In genomic region chr5:62284946-62285891, GRCh38 we compare ENCODE assay signal across 8 cellular contexts. TPM values are rescaled to one million over a fixed set of nuclear protein-coding genes. Genes with fewer than 3 reads are reported as not detected.
A peak's percentile ranks its signal among the peaks of the same experiment; 100 is the strongest.
DNase-seq lines count a peak whose midpoint lies in the region; ATAC-seq and TF ChIP-seq lines count a peak whose summit lies in the region.

No MANE protein-coding gene starts in this region.

- BruUV-seq in Caco-2 (replicated peaks; lab: Mats Ljungman, UMichigan): no TSS peak

- H3K4me1 Mint-ChIP-seq in activated CD4-positive, alpha-beta T cell treated with anti-CD3 and anti-CD28 coated beads, Interleukin-2, amount 10 ng/mL, durations not matched to agents 24 days and 14 days: peaks cover 69% of the 10 kb centered on the region
- peaks cover 9% of the 10 kb centered on the region for H3K4me1 Mint-ChIP-seq in Caco-2 (ENCODE audit: low read depth, unreplicated experiment)

- DNase-seq in activated CD4-positive, alpha-beta T cell treated with anti-CD3 and anti-CD28 coated beads, Interleukin-2, amount 10 ng/mL, durations not matched to agents 24 days and 14 days: peak; percentile 88
- peak; percentile 31 to 69 (median 38) for DNase-seq in stimulated activated CD4-positive, alpha-beta T cell treated with anti-CD3 and anti-CD28 coated beads, Interleukin-1b, Interleukin-23, amount 100 ng/mL, for 24 hours (ENCODE audit: low read depth in 4 of 4, low spot score in 1 of 4)
- DNase-seq in NCI-H1436 treated with DMSO at 0.1 percent for 48 hours (lab: John Stamatoyannopoulos, UW): no peak
- no peak for DNase-seq in Caco-2
- no peak for DNase-seq in COLO829 (ENCODE audit: low spot score)

- peaks cover 35% of the 10 kb centered on the region for H3K36me3 Mint-ChIP-seq in activated CD4-positive, alpha-beta T cell treated with anti-CD3 and anti-CD28 coated beads, Interleukin-2, amount 10 ng/mL, durations not matched to agents 24 days and 14 days (ENCODE audit: low read depth)
- H3K36me3 Mint-ChIP-seq in Caco-2 (ENCODE audit: insufficient read depth, unreplicated experiment): no peaks in the 10 kb centered on the region

- intact Hi-C loops in activated CD4-positive, alpha-beta T cell treated with anti-CD3 and anti-CD28 coated beads, Interleukin-2, amount 10 ng/mL, durations not matched to agents 24 days and 14 days (cut with micrococcal nuclease): loop anchor here (1.0 to 5.0 kb wide), 9 partner anchors 8 to 119 kb away; no protein-coding TSS in a partner anchor
- intact Hi-C loops in Caco-2 (cut with micrococcal nuclease; ENCODE audit: unreplicated experiment): no loop called here

- CTCF ChIA-PET in Caco-2 (lab: Charles Lee): no interaction called here

- TF ChIP-seq EP300 in gastroesophageal sphincter (IDR thresholded peaks at IDR 0.05): no peak

- H3K9me3 Mint-ChIP-seq in activated CD4-positive, alpha-beta T cell treated with anti-CD3 and anti-CD28 coated beads, Interleukin-2, amount 10 ng/mL, durations not matched to agents 24 days and 14 days: peaks cover 33% of the 10 kb centered on the region
- peaks cover 24% of the 10 kb centered on the region for H3K9me3 Mint-ChIP-seq in Caco-2 (ENCODE audit: unreplicated experiment)

- no peak for TF ChIP-seq POLR2A in gastroesophageal sphincter (IDR thresholded peaks at IDR 0.05)

- peak overlapping the region; percentile 65 for H3K4me3 Mint-ChIP-seq in activated CD4-positive, alpha-beta T cell treated with anti-CD3 and anti-CD28 coated beads, Interleukin-2, amount 10 ng/mL, durations not matched to agents 24 days and 14 days
- H3K4me3 Mint-ChIP-seq in Caco-2 (ENCODE audit: unreplicated experiment): no peak overlapping the region

- H3K9me3 ChIP-seq in gastroesophageal sphincter (no peaks in the 10 kb centered on the region), Caco-2 (peaks cover 5% of the 10 kb centered on the region; the same call in 1 of the 2 replicates)

- H3K27ac ChIP-seq in gastroesophageal sphincter: no peak overlapping the region

- H3K4me1 ChIP-seq in gastroesophageal sphincter (no peaks in the 10 kb centered on the region), Caco-2 (peaks cover 15% of the 10 kb centered on the region)

- H3K4me3 ChIP-seq in gastroesophageal sphincter: no peak overlapping the region
- no peak overlapping the region for H3K4me3 ChIP-seq in Caco-2 (ENCODE audit: low read depth, low read length)

- peak; percentile 72 for ATAC-seq in GM18867 (IDR thresholded peaks at IDR 0.05; ENCODE audit: unreplicated experiment)
- peak; percentile 81 for ATAC-seq in HG02798 (IDR thresholded peaks at IDR 0.05; ENCODE audit: poor library complexity, unreplicated experiment)
- no peak for ATAC-seq in gastroesophageal sphincter

- POLR2A ChIA-PET in Caco-2 (lab: Charles Lee): no interaction called here

- no peaks in the 10 kb centered on the region for H3K27me3 ChIP-seq in gastroesophageal sphincter
- no peaks in the 10 kb centered on the region for H3K27me3 ChIP-seq in Caco-2 (replicated peaks; ENCODE audit: control insufficient read depth, insufficient read depth, low read length)

- H3K27me3 Mint-ChIP-seq in activated CD4-positive, alpha-beta T cell treated with anti-CD3 and anti-CD28 coated beads, Interleukin-2, amount 10 ng/mL, durations not matched to agents 24 days and 14 days: no peaks in the 10 kb centered on the region
- no peaks in the 10 kb centered on the region for H3K27me3 Mint-ChIP-seq in Caco-2 (ENCODE audit: insufficient read depth, unreplicated experiment)

- H3K27ac Mint-ChIP-seq in activated CD4-positive, alpha-beta T cell treated with anti-CD3 and anti-CD28 coated beads, Interleukin-2, amount 10 ng/mL, durations not matched to agents 24 days and 14 days: peak overlapping the region; percentile 98
- H3K27ac Mint-ChIP-seq in Caco-2 (ENCODE audit: unreplicated experiment): no peak overlapping the region

- no peak for TF ChIP-seq CTCF in gastroesophageal sphincter (IDR thresholded peaks at IDR 0.05)
- no peak for TF ChIP-seq CTCF in Caco-2 (IDR thresholded peaks at IDR 0.05; ENCODE audit: insufficient read depth in 1 of 2, low read depth in 1 of 2, low read length in 1 of 2, severe bottlenecking in 1 of 2, unreplicated experiment in 1 of 2)

- WGBS in gastroesophageal sphincter (ENCODE audit: low coverage in 1 of 2), 2 donors: 74 to 91% methylated on average over 3 to 5 of the region's 6 CpGs

- H3K36me3 ChIP-seq in gastroesophageal sphincter: no peaks in the 10 kb centered on the region
- H3K36me3 ChIP-seq in Caco-2 (ENCODE audit: control insufficient read depth, insufficient read depth, low read length): no peaks in the 10 kb centered on the region

RNA-seq across cellular contexts. Expression of gene KIF2A, which starts 20.8 kb away (rescaled TPM):
- 238 and 244 TPM in 2 replicates for total RNA-seq in activated CD4-positive, alpha-beta T cell treated with anti-CD3 and anti-CD28 coated beads, Interleukin-2, amount 10 ng/mL, durations not matched to agents 24 days and 14 days
- total RNA-seq in gastroesophageal sphincter: 10 to 100 TPM; 27.1 to 50.6 (median 33.6) TPM
- total RNA-seq in Caco-2 (2022): 65.6 and 68.0 TPM in 2 replicates

Comparison
In these comparisons a context has a peak if more than half of its experiments do, and no peak if none do; other contexts are left out.
1. DNase-seq: peak in activated CD4-positive, alpha-beta T cell treated with anti-CD3 and anti-CD28 coated beads, Interleukin-2, amount 10 ng/mL, durations not matched to agents 24 days and 14 days (single experiment) and stimulated activated CD4-positive, alpha-beta T cell treated with anti-CD3 and anti-CD28 coated beads, Interleukin-1b, Interleukin-23, amount 100 ng/mL, for 24 hours (4 of 4); none in NCI-H1436 treated with DMSO at 0.1 percent for 48 hours (single experiment), Caco-2 (0 of 2) and COLO829 (single experiment).